ENCODE assay signal across 36 cellular contexts in the genomic region with DNA sequence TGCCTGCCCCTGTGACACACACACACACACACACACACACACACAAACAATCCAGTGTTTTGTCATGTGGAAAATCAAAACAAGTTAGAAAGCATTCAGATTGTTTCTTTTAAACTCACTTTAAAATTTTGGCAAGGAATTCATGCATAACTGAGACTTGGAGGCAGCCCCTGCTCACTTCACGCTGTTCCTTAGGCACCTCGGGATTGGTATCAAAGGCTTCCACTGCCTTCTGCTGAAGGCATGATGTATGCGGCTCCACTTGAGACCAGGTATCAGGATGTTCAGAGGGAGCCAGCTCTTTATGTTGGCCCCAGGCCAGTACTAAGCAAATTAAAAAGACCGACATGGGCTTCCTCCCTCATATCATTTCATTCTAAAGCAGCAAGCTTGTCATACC.
"Had no signal": no experiment of that assay in that cellular context is flagged by ENCODE, and none has a peak within 500 bp of the region (broad histone marks: within the 10 kb centered on the region; RNA-seq: fewer than 3 reads in every experiment).

No MANE protein-coding gene starts in this region.

- ATAC-seq: activated naive CD4-positive, alpha-beta T cell treated with anti-CD3 and anti-CD28 coated beads, Interleukin-2, amount 50 U/mL, for 72 hours; activated T-cell treated with anti-CD3 and anti-CD28 coated beads, Interleukin-2, amount 50 U/mL, for 4 hours; PC-3; Right ventricle myocardium inferior; SK-N-SH treated with all-trans-retinoic acid at 6 μM for 48 hours; T-cell; T-helper 17 cell had no signal

- H3K27ac Mint-ChIP-seq: activated B cell treated with CpG ODN at 0.5 μM for 24 hours; activated CD4-positive, alpha-beta memory T cell treated with anti-CD3 and anti-CD28 coated beads for 36 hours; activated naive CD4-positive, alpha-beta T cell treated with anti-CD3 and anti-CD28 coated beads for 36 hours; activated naive CD4-positive, alpha-beta T cell treated with anti-CD3 and anti-CD28 coated beads, Interleukin-2, amount 50 U/mL, for 72 hours; activated T-helper 1 cell treated with anti-CD3 and anti-CD28 coated beads, Interleukin-12 subunit alpha, Interleukin-12 subunit beta, Interleukin-2, Interleukin-4 antibody, amounts not matched to agents 30 ng/mL and 10 ng/mL and 1 ng/mL, durations not matched to agents 14 hours and 24 hours and 36 hours; T-cell; T-helper 17 cell had no signal

- H3K36me3 Mint-ChIP-seq: activated CD4-positive, alpha-beta memory T cell treated with anti-CD3 and anti-CD28 coated beads for 36 hours; activated naive CD4-positive, alpha-beta T cell treated with anti-CD3 and anti-CD28 coated beads, Interleukin-2, amount 50 U/mL, for 72 hours; T-cell had no signal

- DNase-seq: activated B cell treated with CpG ODN at 0.5 μM for 24 hours; activated CD4-positive, alpha-beta memory T cell treated with anti-CD3 and anti-CD28 coated beads for 36 hours; activated CD4-positive, alpha-beta T cell treated with anti-CD3 and anti-CD28 coated beads for 4 hours; activated CD4-positive, alpha-beta T cell treated with anti-CD3 and anti-CD28 coated beads, Interleukin-2, amount 50 U/mL, for 1 hour; activated CD4-positive, CD25-positive, alpha-beta regulatory T cell treated with anti-CD3 and anti-CD28 coated beads, Interleukin-2, amount 50 U/mL, for 72 hours; activated CD8-positive, alpha-beta memory T cell treated with anti-CD3 and anti-CD28 coated beads, Interleukin-2, amount 50 U/mL, for 4 hours; activated gamma-delta T cell treated with Interleukin-2 at 50 U/mL for 16 hours; activated naive CD4-positive, alpha-beta T cell treated with anti-CD3 and anti-CD28 coated beads for 36 hours; activated T-cell treated with anti-CD3 and anti-CD28 coated beads for 4 hours; activated T-cell treated with anti-CD3 and anti-CD28 coated beads, Interleukin-2, amount 50 U/mL, for 4 hours; adrenal gland; anterior cingulate cortex; brain microvascular endothelial cell; central memory CD4-positive, alpha-beta T cell; NCI-H1092 treated with DMSO at 0.1 percent for 48 hours; NCI-H1417 treated with DMSO at 0.1 percent for 48 hours; NCI-H1694; NCI-H1930; NCI-H2081 treated with DMSO at 0.1 percent for 48 hours; NCI-H2171; NCI-H446 treated with DMSO at 0.1 percent for 48 hours; NCI-H524; NCI-H69; NCI-H82; NK-92 treated with Interleukin-12 subunit alpha and Interleukin-12 subunit beta, amount 100 ng/mL, for 24 hours; PC-3; SIG-M5; T-cell; T-helper 17 cell had no signal

- H3K4me1 Mint-ChIP-seq: activated B cell treated with CpG ODN at 0.5 μM for 24 hours, T-cell, T-helper 17 cell had no signal

- H3K4me3 Mint-ChIP-seq: activated B cell treated with CpG ODN at 0.5 μM for 24 hours; activated CD4-positive, alpha-beta memory T cell treated with anti-CD3 and anti-CD28 coated beads for 36 hours; activated naive CD4-positive, alpha-beta T cell treated with anti-CD3 and anti-CD28 coated beads for 36 hours; activated T-cell treated with anti-CD3 and anti-CD28 coated beads, Interleukin-2, amount 50 U/mL, for 4 hours; activated T-helper 1 cell treated with anti-CD3 and anti-CD28 coated beads, Interleukin-12 subunit alpha, Interleukin-12 subunit beta, Interleukin-2, Interleukin-4 antibody, amounts not matched to agents 30 ng/mL and 10 ng/mL and 1 ng/mL, durations not matched to agents 14 hours and 24 hours and 36 hours; T-cell; T-helper 17 cell had no signal

- H3K27me3 Mint-ChIP-seq: activated B cell treated with CpG ODN at 0.5 μM for 24 hours; activated CD4-positive, alpha-beta memory T cell treated with anti-CD3 and anti-CD28 coated beads for 36 hours; T-cell; T-helper 17 cell had no signal

- H3K27ac ChIP-seq: adrenal gland, brain microvascular endothelial cell, KMS-11, RWPE1, VCaP had no signal

- H3K9me3 Mint-ChIP-seq: activated CD4-positive, alpha-beta memory T cell treated with anti-CD3 and anti-CD28 coated beads for 36 hours; activated T-helper 1 cell treated with anti-CD3 and anti-CD28 coated beads, Interleukin-12 subunit alpha, Interleukin-12 subunit beta, Interleukin-2, Interleukin-4 antibody, amounts not matched to agents 30 ng/mL and 10 ng/mL and 1 ng/mL, durations not matched to agents 14 hours and 24 hours and 36 hours had no signal
